Comparison of ENCODE assay signal across 23 cellular contexts in genomic region chr4:171007618-171008390, GRCh38.
"Had no signal": no experiment of that assay in that cellular context is flagged by ENCODE, and none has a peak within 500 bp of the region (broad histone marks: within the 10 kb centered on the region; RNA-seq: fewer than 3 reads in every experiment).

No MANE protein-coding gene starts in this region.

- H3K4me1 ChIP-seq: foreskin keratinocyte, spleen, upper lobe of left lung had no signal

- H3K4me1 Mint-ChIP-seq: mesothelial cell of epicardium, nephron progenitor cell had no signal

- H3K27me3 Mint-ChIP-seq: activated CD4-positive, alpha-beta memory T cell treated with anti-CD3 and anti-CD28 coated beads for 36 hours; activated naive CD8-positive, alpha-beta T cell; stimulated activated naive B cell treated with anti-CD40 and anti-IgM and Interleukin-4, amounts not matched to agents 10 μg/mL and 1 μg/mL and 100 μg/mL, for 72 hours had no signal

- ATAC-seq: foreskin keratinocyte; left lobe of liver; stimulated activated naive B cell treated with anti-CD40 and anti-IgM and Interleukin-4, amounts not matched to agents 10 μg/mL and 1 μg/mL and 100 μg/mL, for 72 hours had no signal

- DNase-seq: activated CD4-positive, alpha-beta memory T cell treated with anti-CD3 and anti-CD28 coated beads for 36 hours; activated CD4-positive, alpha-beta T cell treated with anti-CD3 and anti-CD28 coated beads for 4 hours; activated T-cell treated with anti-CD3 and anti-CD28 coated beads for 4 hours; dermis blood vessel endothelial cell; foreskin keratinocyte; hippocampal formation; kidney; nephron progenitor cell; nucleus accumbens; posterior cingulate gyrus; retina; spleen; stimulated activated CD4-positive, alpha-beta T cell treated with anti-CD3 and anti-CD28 coated beads, Interleukin-4, amount 100 ng/mL, for 4 hours; stimulated activated naive B cell treated with anti-CD40 and anti-IgM and Interleukin-4, amounts not matched to agents 10 μg/mL and 1 μg/mL and 100 μg/mL, for 72 hours; upper lobe of left lung; WERI-Rb-1 had no signal

- H3K27ac ChIP-seq: cardiac muscle cell, epithelial cell of prostate, foreskin keratinocyte, spleen, thoracic aorta, upper lobe of left lung, WERI-Rb-1 had no signal

- H3K4me3 ChIP-seq: cardiac muscle cell, lung, spleen, thoracic aorta, upper lobe of left lung had no signal

- H3K36me3 Mint-ChIP-seq: activated CD4-positive, alpha-beta memory T cell treated with anti-CD3 and anti-CD28 coated beads for 36 hours; activated naive CD8-positive, alpha-beta T cell; mesothelial cell of epicardium; stimulated activated naive B cell treated with anti-CD40 and anti-IgM and Interleukin-4, amounts not matched to agents 10 μg/mL and 1 μg/mL and 100 μg/mL, for 72 hours had no signal

- H3K9me3 ChIP-seq: upper lobe of left lung had no signal

- H3K27me3 ChIP-seq: cardiac muscle cell, foreskin keratinocyte, spleen, upper lobe of left lung had no signal

- H3K36me3 ChIP-seq: cardiac muscle cell, spleen, thoracic aorta, upper lobe of left lung, WERI-Rb-1 had no signal

- H3K4me3 Mint-ChIP-seq: activated CD4-positive, alpha-beta memory T cell treated with anti-CD3 and anti-CD28 coated beads for 36 hours; activated naive CD8-positive, alpha-beta T cell; mesothelial cell of epicardium; nephron progenitor cell; stimulated activated naive B cell treated with anti-CD40 and anti-IgM and Interleukin-4, amounts not matched to agents 10 μg/mL and 1 μg/mL and 100 μg/mL, for 72 hours had no signal

- H3K27ac Mint-ChIP-seq: activated CD4-positive, alpha-beta memory T cell treated with anti-CD3 and anti-CD28 coated beads for 36 hours; activated naive CD8-positive, alpha-beta T cell; mesothelial cell of epicardium; nephron progenitor cell; stimulated activated naive B cell treated with anti-CD40 and anti-IgM and Interleukin-4, amounts not matched to agents 10 μg/mL and 1 μg/mL and 100 μg/mL, for 72 hours had no signal

- H3K9me3 Mint-ChIP-seq: nephron progenitor cell had no signal
